12 cellular contexts compared by ENCODE assay signal in genomic region chr2:105919191-105919811, GRCh38.
DNase-seq lines count a peak whose midpoint lies in the region; ATAC-seq and TF ChIP-seq lines count a peak whose summit lies in the region.
"Had no signal": no experiment of that assay in that cellular context is flagged by ENCODE, and none has a peak within 500 bp of the region (broad histone marks: within the 10 kb centered on the region; RNA-seq: fewer than 3 reads in every experiment).

No MANE protein-coding gene starts in this region.

- TF ChIP-seq CTCF in Calu3 (IDR thresholded peaks at IDR 0.05; ENCODE audit: unreplicated experiment) = no peak
- no peak for TF ChIP-seq CTCF in breast epithelium (IDR thresholded peaks at IDR 0.05)
- TF ChIP-seq CTCF in GM20000 (IDR thresholded peaks at IDR 0.05; ENCODE audit: extremely low read depth, missing control alignments) = no peak

- CTCF ChIA-PET in Calu3 (lab: Charles Lee) = interaction anchor here (0.8 to 1.3 kb wide), 9 partner anchors 8 to 342 kb away, joined by 3 to 9 read pairs (median 4); no protein-coding TSS in a partner anchor

- H3K36me3 ChIP-seq in breast epithelium = no peaks in the 10 kb centered on the region

- peaks cover 10 to 18% of the 10 kb centered on the region in 2 donors for H3K9me3 ChIP-seq in breast epithelium

- H3K4me3 Mint-ChIP-seq in Calu3 (ENCODE audit: low read depth, unreplicated experiment) = peak overlapping the region; percentile 2
- H3K4me3 Mint-ChIP-seq: central memory CD8-positive, alpha-beta T cell had no signal

- no peak overlapping the region for H3K4me3 ChIP-seq in breast epithelium
- H3K4me3 ChIP-seq: BLaER1, lung had no signal

- peaks cover 8% of the 10 kb centered on the region for H3K36me3 Mint-ChIP-seq in Calu3 (ENCODE audit: insufficient read depth, unreplicated experiment)

- DNase-seq in Calu3 (peak; percentile 89), NCI-H146 treated with DMSO at 0.1 percent for 48 hours (lab: John Stamatoyannopoulos, UW; ENCODE audit: unreplicated experiment) (peak; percentile 30), breast epithelium (ENCODE audit: low spot score in 2 of 2) (peak in 1 of 2 donors; percentile 85), left colon (peak in 1 of 2 donors; percentile 33), GM20000 (ENCODE audit: low spot score) (no peak), cortex of kidney (lab: John Stamatoyannopoulos, UW) (no peak), AG08395 (ENCODE audit: low spot score) (no peak), MV-4-11 (lab: John Stamatoyannopoulos, UW) (no peak)
- DNase-seq: NCI-H1105 had no signal

- no peaks in the 10 kb centered on the region for H3K9me3 Mint-ChIP-seq in Calu3 (ENCODE audit: low read depth, unreplicated experiment)

- peak overlapping the region; percentile 70 to 74 for H3K27ac ChIP-seq in breast epithelium
- H3K27ac ChIP-seq: BLaER1 had no signal

- peaks cover 55% of the 10 kb centered on the region for H3K4me1 Mint-ChIP-seq in Calu3 (ENCODE audit: low read depth, unreplicated experiment)

- H3K27ac Mint-ChIP-seq in Calu3 (ENCODE audit: unreplicated experiment) = peak overlapping the region; percentile 45

- ATAC-seq in left colon = peak; percentile 75

- no peaks in the 10 kb centered on the region for H3K4me1 ChIP-seq in breast epithelium
- H3K4me1 ChIP-seq: BLaER1 had no signal

- TF ChIP-seq POLR2A in breast epithelium (IDR thresholded peaks at IDR 0.05) = no peak

- no peaks in the 10 kb centered on the region for H3K27me3 ChIP-seq in breast epithelium
- H3K27me3 ChIP-seq: BLaER1 had no signal

- H3K27me3 Mint-ChIP-seq in Calu3 (ENCODE audit: unreplicated experiment) = no peaks in the 10 kb centered on the region
- H3K27me3 Mint-ChIP-seq: central memory CD8-positive, alpha-beta T cell had no signal

- intact Hi-C loops in Calu3 (cut with micrococcal nuclease; ENCODE audit: unreplicated experiment) (loop anchor here (10.0 kb wide), 1 partner anchor 174 kb away; the partner anchor contains the start of gene NCK2), breast epithelium (cut with DNase I; ENCODE audit: low total_unique reads) (no loop called here), left colon (cut with DNase I, micrococcal nuclease) (no loop called here)

- BruUV-seq in Calu3 (replicated peaks; lab: Mats Ljungman, UMichigan) = no TSS peak

Comparison
In these comparisons a context has a peak if more than half of its experiments do, and no peak if none do; other contexts are left out.
1. DNase-seq: peak in Calu3 (single experiment) and NCI-H146 treated with DMSO at 0.1 percent for 48 hours (single experiment); none in GM20000 (single experiment), cortex of kidney (single experiment), AG08395 (single experiment) and MV-4-11 (single experiment).